ENCODE assay signal across 8 cellular contexts in genomic region chr6:6004147-6004995, GRCh38. TPM values are rescaled to one million over a fixed set of nuclear protein-coding genes. Genes with fewer than 3 reads are reported as not detected.
A peak's percentile ranks its signal among the peaks of the same experiment; 100 is the strongest.
DNase-seq lines count a peak whose midpoint lies in the region; ATAC-seq and TF ChIP-seq lines count a peak whose summit lies in the region.

No MANE protein-coding gene starts in this region.

- H3K4me1 Mint-ChIP-seq in brain (peaks cover 74% of the 10 kb centered on the region), naive B cell (peaks cover 60 to 73% (median 63%) of the 10 kb centered on the region in 3 donors)

- H3K4me1 ChIP-seq in BE2C, result no peaks in the 10 kb centered on the region

- peak overlapping the region; percentile 33 for H3K4me3 ChIP-seq in BE2C (ENCODE audit: low read depth, low read length)
- peak overlapping the region; percentile 33; the same call in 1 of the 2 replicates for H3K4me3 ChIP-seq in H7 (ENCODE audit: insufficient read depth, low read depth, low read length)

- H3K36me3 Mint-ChIP-seq in brain, result peaks cover 14% of the 10 kb centered on the region
- peaks cover 4 to 49% of the 10 kb centered on the region in 2 donors for H3K36me3 Mint-ChIP-seq in naive B cell

- H3K9me3 Mint-ChIP-seq in brain, result peaks cover 3 to 9% (median 9%) of the 10 kb centered on the region in 5 experiments
- H3K9me3 Mint-ChIP-seq in naive B cell, result peaks cover 14 to 47% (median 39%) of the 10 kb centered on the region in 7 donors

- H3K4me3 Mint-ChIP-seq in brain (peak overlapping the region; percentile 88 to 97 (median 91)), naive B cell (peak overlapping the region; percentile 74 to 87 (median 79))

- TF ChIP-seq CTCF in BE2C (IDR thresholded peaks at IDR 0.05; ENCODE audit: low read depth, low read length) (no peak), brain (conservative IDR thresholded peaks at IDR 0.05) (no peak)

- no peak for ATAC-seq in naive B cell (ENCODE audit: low read depth in 2 of 2)
- no peak for ATAC-seq in HG03521 (IDR thresholded peaks at IDR 0.05; ENCODE audit: unreplicated experiment)
- no peak for ATAC-seq in HG03175 (IDR thresholded peaks at IDR 0.05; ENCODE audit: unreplicated experiment)

- no peaks in the 10 kb centered on the region for H3K36me3 ChIP-seq in BE2C
- H3K36me3 ChIP-seq in H7 (replicated peaks; ENCODE audit: control insufficient read depth, insufficient read depth, low read length), result no peaks in the 10 kb centered on the region

- H3K27me3 ChIP-seq in BE2C, result peaks cover 89% of the 10 kb centered on the region
- H3K27me3 ChIP-seq in H7 (ENCODE audit: control insufficient read depth, insufficient read depth, low read length), result peaks cover 96% of the 10 kb centered on the region

- peaks cover 5% of the 10 kb centered on the region for H3K9me3 ChIP-seq in BE2C

- DNase-seq in BE2C (no peak), H7 (peak; percentile 63), naive B cell (peak; percentile 15), cerebellar nuclear complex (lab: John Stamatoyannopoulos, UW) (no peak), OCI-M2 (lab: John Stamatoyannopoulos, UW; ENCODE audit: unreplicated experiment) (no peak)

- peak overlapping the region; percentile 83 to 100 (median 94) for H3K27ac Mint-ChIP-seq in brain
- H3K27ac Mint-ChIP-seq in naive B cell, result peak overlapping the region; percentile 50 to 99 (median 96)

- H3K27me3 Mint-ChIP-seq in brain (peaks cover 99% of the 10 kb centered on the region), naive B cell (peaks cover 66 to 93% (median 90%) of the 10 kb centered on the region in 3 donors)

RNA-seq across cellular contexts. Expression of gene NRN1, which starts 2.4 kb away (rescaled TPM):
- polyA plus RNA-seq in BE2C (2012; ENCODE audit: insufficient read depth, insufficient read length, low read depth), result 0.36 TPM
- 0.63 TPM in 1 of 2 replicates, not detected in the other for total RNA-seq in H7 (2014; rRNA removed; shearing (Covaris generic))
- 44.2 TPM for polyA plus RNA-seq in brain (ENCODE audit: insufficient read depth, low read depth, low replicate concordance)
- not detected for polyA plus RNA-seq in naive B cell (ENCODE audit: low read depth in 6 of 6)

Comparison
In these comparisons a context has a peak if more than half of its experiments do, and no peak if none do; other contexts are left out.
1. DNase-seq: peak in H7 (single experiment) and naive B cell (single experiment); none in BE2C (single experiment), cerebellar nuclear complex (0 of 2) and OCI-M2 (single experiment).
2. RNA of gene NRN1, which starts 2.4 kb away (polyA plus RNA-seq): 44.2 TPM in brain (single experiment); not detected in naive B cell; every median in the first group is over 10 times any median in the second.